In the genomic region with DNA sequence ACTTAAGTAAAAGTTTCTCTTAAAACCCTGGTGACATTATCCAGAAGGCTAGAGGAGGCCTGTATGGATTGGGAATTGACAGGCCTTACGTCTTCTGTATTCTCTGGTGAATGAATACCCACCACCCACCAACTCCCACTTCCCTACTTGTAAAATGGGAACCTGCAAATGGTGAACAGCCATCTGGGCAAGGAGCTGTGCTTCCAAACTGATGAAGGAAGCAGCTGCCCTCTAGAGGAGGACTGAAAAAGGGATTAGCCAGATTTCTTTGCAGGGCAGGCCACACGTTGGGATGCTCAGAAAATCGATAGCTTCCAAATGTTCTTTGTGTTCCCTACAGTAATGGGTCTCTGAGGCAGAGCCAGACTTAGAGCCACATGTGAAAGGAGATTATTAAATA, we compare ENCODE assay signal across 9 cellular contexts. TPM values are rescaled to one million over a fixed set of nuclear protein-coding genes. Genes with fewer than 3 reads are reported as not detected.
A peak's percentile ranks its signal among the peaks of the same experiment; 100 is the strongest.
DNase-seq lines count a peak whose midpoint lies in the region; ATAC-seq, FAIRE-seq and TF ChIP-seq lines count a peak whose summit lies in the region.
"Had no signal": no experiment of that assay in that cellular context is flagged by ENCODE, and none has a peak within 500 bp of the region (broad histone marks: within the 10 kb centered on the region; RNA-seq: fewer than 3 reads in every experiment).

No MANE protein-coding gene starts in this region.

- no peak overlapping the region for H3K4me3 ChIP-seq in endothelial cell of umbilical vein (replicated peaks in 1 of 3; ENCODE audit: insufficient read depth in 1 of 3, low read depth in 1 of 3, low read length in 3 of 3)

- no peaks in the 10 kb centered on the region for H3K36me3 ChIP-seq in endothelial cell of umbilical vein (ENCODE audit: control insufficient read depth in 2 of 2, extremely low read depth in 1 of 2, insufficient read depth in 2 of 2, low read length in 2 of 2)

- CTCF ChIA-PET in endothelial cell of umbilical vein (lab: Charles Lee): interaction anchor here (0.7 to 3.1 kb wide), 9 partner anchors 8 to 742 kb away, joined by 3 to 32 read pairs (median 4); no protein-coding TSS in a partner anchor
- CTCF ChIA-PET in T-cell (lab: Charles Lee): no interaction called here

- H3K79me2 ChIP-seq in endothelial cell of umbilical vein (ENCODE audit: control insufficient read depth, insufficient read depth, low read length): no peaks in the 10 kb centered on the region

- no peak overlapping the region for H2AFZ ChIP-seq in endothelial cell of umbilical vein (ENCODE audit: low read depth, low read length)

- H3K9me1 ChIP-seq in endothelial cell of umbilical vein (replicated peaks; ENCODE audit: control insufficient read depth, extremely low read depth, insufficient read depth, low read length): no peaks in the 10 kb centered on the region

- dilution Hi-C loops in endothelial cell of umbilical vein (cut with MboI; ENCODE audit: extremely low pct_ligation_motif_present, low sequenced_read_pairs): no loop called here

- no peak overlapping the region for H3K27ac ChIP-seq in endothelial cell of umbilical vein (ENCODE audit: insufficient read depth, low read depth, low read length)

- peak; percentile 24 to 40 for TF ChIP-seq CTCF in endothelial cell of umbilical vein (IDR thresholded peaks at IDR 0.05; ENCODE audit: extremely low read depth in 1 of 2, insufficient read depth in 1 of 2, low read depth in 1 of 2, low read length in 2 of 2)

- H3K9ac ChIP-seq in endothelial cell of umbilical vein (replicated peaks; ENCODE audit: extremely low read depth, insufficient read depth, low read length): no peak overlapping the region

- ATAC-seq in sciatic nerve (peak; percentile 61), T-cell (replicated peaks in 1 of 4) (no peak), GM19467 (IDR thresholded peaks at IDR 0.05; ENCODE audit: unreplicated experiment) (no peak), GM21576 (IDR thresholded peaks at IDR 0.05; ENCODE audit: unreplicated experiment) (no peak)

- intact Hi-C loops in endothelial cell of umbilical vein (cut with micrococcal nuclease) (loop anchor here (1.0 kb wide), 2 partner anchors 112 to 153 kb away; no protein-coding TSS in a partner anchor), sciatic nerve (cut with DNase I) (no loop called here)

- no peaks in the 10 kb centered on the region for H3K4me1 ChIP-seq in endothelial cell of umbilical vein (ENCODE audit: control insufficient read depth, extremely low read depth, insufficient read depth, low read length)

- POLR2A ChIA-PET in endothelial cell of umbilical vein (lab: Charles Lee): no interaction called here
- POLR2A ChIA-PET in T-cell (lab: Charles Lee): no interaction called here

- H3K9me3 Mint-ChIP-seq in T-cell: no peaks in the 10 kb centered on the region

- no peaks in the 10 kb centered on the region for H4K20me1 ChIP-seq in endothelial cell of umbilical vein (replicated peaks; ENCODE audit: control insufficient read depth, extremely low read depth, insufficient read depth, low read length)

- H3K27ac Mint-ChIP-seq in T-cell: no peak overlapping the region
- H3K27ac Mint-ChIP-seq: CD4-positive, CD25-positive, alpha-beta regulatory T cell had no signal

- H3K27me3 ChIP-seq in endothelial cell of umbilical vein (ENCODE audit: control insufficient read depth in 2 of 2, insufficient read depth in 2 of 2, low read length in 2 of 2): no peaks in the 10 kb centered on the region

- H3K27me3 Mint-ChIP-seq in T-cell: peaks cover 0 to 17% of the 10 kb centered on the region in 2 donors
- H3K27me3 Mint-ChIP-seq: CD4-positive, CD25-positive, alpha-beta regulatory T cell had no signal

- TF ChIP-seq POLR2A in endothelial cell of umbilical vein (IDR thresholded peaks at IDR 0.05; ENCODE audit: low read depth, low read length): no peak

- H3K36me3 Mint-ChIP-seq in T-cell: no peaks in the 10 kb centered on the region
- H3K36me3 Mint-ChIP-seq: CD4-positive, CD25-positive, alpha-beta regulatory T cell had no signal

- peak; percentile 21 for DNase-seq in SIG-M5 treated with dmso at 0.1 percent for 504 hours (lab: John Stamatoyannopoulos, UW; ENCODE audit: unreplicated experiment)
- DNase-seq in SIG-M5 (lab: John Stamatoyannopoulos, UW): no peak
- DNase-seq in NCI-H82 treated with DMSO at 0.1 percent for 48 hours (lab: John Stamatoyannopoulos, UW; ENCODE audit: unreplicated experiment): peak; percentile 11
- peak; percentile 33 for DNase-seq in endothelial cell of umbilical vein (ENCODE audit: low read depth, low spot score)
- DNase-seq in sciatic nerve (ENCODE audit: low spot score): no peak
- no peak for DNase-seq in T-cell
- DNase-seq: CD4-positive, CD25-positive, alpha-beta regulatory T cell had no signal

- no peak overlapping the region for H3K4me3 Mint-ChIP-seq in T-cell
- H3K4me3 Mint-ChIP-seq: CD4-positive, CD25-positive, alpha-beta regulatory T cell had no signal

- peak; percentile 83 for FAIRE-seq in endothelial cell of umbilical vein (lab: Jason Lieb, UNC)

- H3K9me3 ChIP-seq in endothelial cell of umbilical vein (replicated peaks; ENCODE audit: control insufficient read depth, insufficient read depth, low read length): no peaks in the 10 kb centered on the region

- BruUV-seq in endothelial cell of umbilical vein (replicated peaks; lab: Mats Ljungman, UMichigan): no TSS peak

- H3K4me2 ChIP-seq in endothelial cell of umbilical vein (ENCODE audit: insufficient read depth, low read length): no peak overlapping the region

- H3K4me1 Mint-ChIP-seq in T-cell: no peaks in the 10 kb centered on the region
- H3K4me1 Mint-ChIP-seq: CD4-positive, CD25-positive, alpha-beta regulatory T cell had no signal

TF ChIP-seq in endothelial cell of umbilical vein, 7 proteins besides CTCF, POLR2A, EP300 and RAD21:
- TF ChIP-seq FOS (IDR thresholded peaks at IDR 0.05; ENCODE audit: borderline replicate concordance, insufficient read depth, low read length) (no peak), JUN (IDR thresholded peaks at IDR 0.05; ENCODE audit: borderline replicate concordance, insufficient read depth, insufficient read length, low read depth) (no peak), GATA2 (IDR thresholded peaks at IDR 0.05; ENCODE audit: insufficient read depth, insufficient read length, low read depth, low read length) (no peak), MAX (IDR thresholded peaks at IDR 0.05; ENCODE audit: insufficient read depth, insufficient read length) (no peak), MYC (IDR thresholded peaks at IDR 0.05; ENCODE audit: low read depth, low read length) (no peak)

RNA-seq across cellular contexts. Expression of gene LPAR4, which starts 39.3 kb away (rescaled TPM):
- total RNA-seq in endothelial cell of umbilical vein (0.49 and 0.72 TPM in 2 replicates), sciatic nerve (0.80 TPM), T-cell (not detected)
- 0.07 and 0.25 TPM in 2 replicates for polyA plus RNA-seq in endothelial cell of umbilical vein
- polyA plus RNA-seq in endothelial cell of umbilical vein (2011; cell fraction: cytosol; rRNA removed): 0.10 and 0.11 TPM in 2 replicates
- 0.27 and 0.37 TPM in 2 replicates for polyA plus RNA-seq in endothelial cell of umbilical vein (2011; cell fraction: nucleus; rRNA removed)
- 0.23 TPM in 1 of 2 replicates, not detected in the other for polyA plus RNA-seq in endothelial cell of umbilical vein (2012)
- 0.21 and 0.49 TPM in 2 replicates for polyA minus RNA-seq in endothelial cell of umbilical vein
- not detected for polyA minus RNA-seq in endothelial cell of umbilical vein (2011; cell fraction: cytosol; rRNA and poly(A)+ RNA removed)
- 0.24 and 0.48 TPM in 2 replicates for polyA minus RNA-seq in endothelial cell of umbilical vein (2011; cell fraction: nucleus; rRNA and poly(A)+ RNA removed)
- total RNA-seq: CD4-positive, CD25-positive, alpha-beta regulatory T cell had no signal
- polyA plus RNA-seq: CD4-positive, CD25-positive, alpha-beta regulatory T cell had no signal

RNA-seq across cellular contexts. Expression of gene RTL3, which starts 49.0 kb away (rescaled TPM):
- total RNA-seq in endothelial cell of umbilical vein (not detected in 2 replicates), sciatic nerve (not detected), T-cell (not detected)
- 0.04 TPM in 1 of 2 replicates, not detected in the other for polyA plus RNA-seq in endothelial cell of umbilical vein
- 0.06 and 0.11 TPM in 2 replicates for polyA plus RNA-seq in endothelial cell of umbilical vein (2011; cell fraction: cytosol; rRNA removed)
- 0.07 TPM in 2 replicates for polyA plus RNA-seq in endothelial cell of umbilical vein (2011; cell fraction: nucleus; rRNA removed)
- polyA plus RNA-seq in endothelial cell of umbilical vein (2012): 0.17 and 0.19 TPM in 2 replicates
- polyA minus RNA-seq in endothelial cell of umbilical vein: 0.10 and 0.11 TPM in 2 replicates
- polyA minus RNA-seq in endothelial cell of umbilical vein (2011; cell fraction: cytosol; rRNA and poly(A)+ RNA removed): not detected
- not detected in 2 replicates for polyA minus RNA-seq in endothelial cell of umbilical vein (2011; cell fraction: nucleus; rRNA and poly(A)+ RNA removed)
- total RNA-seq: CD4-positive, CD25-positive, alpha-beta regulatory T cell had no signal
- polyA plus RNA-seq: CD4-positive, CD25-positive, alpha-beta regulatory T cell had no signal

Comparison
In these comparisons a context has a peak if more than half of its experiments do, and no peak if none do; other contexts are left out.
1. DNase-seq: peak in SIG-M5 treated with dmso at 0.1 percent for 504 hours (single experiment), NCI-H82 treated with DMSO at 0.1 percent for 48 hours (single experiment) and endothelial cell of umbilical vein (single experiment); none in SIG-M5 (single experiment), sciatic nerve (single experiment) and T-cell (0 of 34).